10 cellular contexts compared by ENCODE assay signal in genomic region chr18:69947361-69948106, GRCh38. TPM values are rescaled to one million over a fixed set of nuclear protein-coding genes. Genes with fewer than 3 reads are reported as not detected.
DNase-seq lines count a peak whose midpoint lies in the region; ATAC-seq and TF ChIP-seq lines count a peak whose summit lies in the region.
"Had no signal": no experiment of that assay in that cellular context is flagged by ENCODE, and none has a peak within 500 bp of the region (broad histone marks: within the 10 kb centered on the region; RNA-seq: fewer than 3 reads in every experiment).

Gene CD226 (minus strand): TSS chr18:69947873. CDS start chr18:69947406, 467 bp downstream.

- ATAC-seq in GM18868 (IDR thresholded peaks at IDR 0.05; ENCODE audit: unreplicated experiment) (peak; percentile 30), HG02571 (IDR thresholded peaks at IDR 0.05; ENCODE audit: unreplicated experiment) (peak; percentile 47), SK-N-SH treated with all-trans-retinoic acid at 6 μM for 48 hours (peak; percentile 30; the same call in 1 of the 3 replicates)
- ATAC-seq in natural killer cell treated with Interleukin-12 subunit alpha and Interleukin-12 subunit beta and Interleukin-15 and Interleukin-18, amount 100 ng/mL, for 72 hours, result peak; percentile 74 to 77
- ATAC-seq: HCT116 had no signal

- no peak within 1 kb of the TSS for H3K27ac Mint-ChIP-seq in natural killer cell treated with Interleukin-12 subunit alpha and Interleukin-12 subunit beta and Interleukin-15 and Interleukin-18, amount 100 ng/mL, for 72 hours
- H3K27ac Mint-ChIP-seq: brain had no signal

- H3K4me3 Mint-ChIP-seq in natural killer cell treated with Interleukin-12 subunit alpha and Interleukin-12 subunit beta and Interleukin-15 and Interleukin-18, amount 100 ng/mL, for 72 hours, result no peak within 1 kb of the TSS
- H3K4me3 Mint-ChIP-seq: brain had no signal

- peaks cover 9% of the 10 kb centered on the region for H3K9me3 Mint-ChIP-seq in natural killer cell treated with Interleukin-12 subunit alpha and Interleukin-12 subunit beta and Interleukin-15 and Interleukin-18, amount 100 ng/mL, for 72 hours

- H3K4me1 Mint-ChIP-seq in natural killer cell treated with Interleukin-12 subunit alpha and Interleukin-12 subunit beta and Interleukin-15 and Interleukin-18, amount 100 ng/mL, for 72 hours (ENCODE audit: low read depth in 2 of 2), result peaks cover 44 to 53% of the 10 kb centered on the region in 2 donors
- H3K4me1 Mint-ChIP-seq: brain had no signal

- DNase-seq in natural killer cell treated with Interleukin-12 subunit alpha and Interleukin-12 subunit beta and Interleukin-15 and Interleukin-18, amount 100 ng/mL, for 72 hours (ENCODE audit: low spot score), result peak; percentile 68
- no peak for DNase-seq in NCI-H2029 treated with DMSO at 0.1 percent for 48 hours (lab: John Stamatoyannopoulos, UW)
- DNase-seq in NK-92 (lab: John Stamatoyannopoulos, UW; ENCODE audit: unreplicated experiment), result no peak
- DNase-seq in T-helper 9 cell, result no peak
- no peak for DNase-seq in COLO829 (ENCODE audit: low spot score)

- H3K27me3 Mint-ChIP-seq in natural killer cell treated with Interleukin-12 subunit alpha and Interleukin-12 subunit beta and Interleukin-15 and Interleukin-18, amount 100 ng/mL, for 72 hours, result no peaks in the 10 kb centered on the region
- H3K27me3 Mint-ChIP-seq: brain had no signal

- peaks cover 51% of the 10 kb centered on the region for H3K36me3 Mint-ChIP-seq in natural killer cell treated with Interleukin-12 subunit alpha and Interleukin-12 subunit beta and Interleukin-15 and Interleukin-18, amount 100 ng/mL, for 72 hours
- H3K36me3 Mint-ChIP-seq: brain had no signal

TF ChIP-seq in SK-N-SH treated with all-trans-retinoic acid at 6 μM for 48 hours, 23 proteins besides CTCF, POLR2A, EP300 and RAD21:
- no peak for TF ChIP-seq ZC3H10 (CRISPR knock-in tag; IDR thresholded peaks at IDR 0.05)
- no peak for TF ChIP-seq ISL1 (CRISPR knock-in tag; IDR thresholded peaks at IDR 0.05)
- no peak for TF ChIP-seq ZFP3 (CRISPR knock-in tag; IDR thresholded peaks at IDR 0.05)
- no peak for TF ChIP-seq ESRRG (CRISPR knock-in tag; IDR thresholded peaks at IDR 0.05)
- no peak for TF ChIP-seq TCF4 (CRISPR knock-in tag; IDR thresholded peaks at IDR 0.05; ENCODE audit: borderline replicate concordance)
- TF ChIP-seq PPARA (CRISPR knock-in tag; IDR thresholded peaks at IDR 0.05; ENCODE audit: borderline replicate concordance), result no peak
- no peak for TF ChIP-seq POU6F1 (CRISPR knock-in tag; IDR thresholded peaks at IDR 0.05; ENCODE audit: borderline replicate concordance, low read depth)
- TF ChIP-seq TOX (CRISPR knock-in tag; IDR thresholded peaks at IDR 0.05; ENCODE audit: borderline replicate concordance), result no peak
- no peak for TF ChIP-seq BACH2 (CRISPR knock-in tag; IDR thresholded peaks at IDR 0.05; ENCODE audit: borderline replicate concordance)
- no peak for TF ChIP-seq OSR1 (CRISPR knock-in tag; IDR thresholded peaks at IDR 0.05)
- TF ChIP-seq, protein P1, sequence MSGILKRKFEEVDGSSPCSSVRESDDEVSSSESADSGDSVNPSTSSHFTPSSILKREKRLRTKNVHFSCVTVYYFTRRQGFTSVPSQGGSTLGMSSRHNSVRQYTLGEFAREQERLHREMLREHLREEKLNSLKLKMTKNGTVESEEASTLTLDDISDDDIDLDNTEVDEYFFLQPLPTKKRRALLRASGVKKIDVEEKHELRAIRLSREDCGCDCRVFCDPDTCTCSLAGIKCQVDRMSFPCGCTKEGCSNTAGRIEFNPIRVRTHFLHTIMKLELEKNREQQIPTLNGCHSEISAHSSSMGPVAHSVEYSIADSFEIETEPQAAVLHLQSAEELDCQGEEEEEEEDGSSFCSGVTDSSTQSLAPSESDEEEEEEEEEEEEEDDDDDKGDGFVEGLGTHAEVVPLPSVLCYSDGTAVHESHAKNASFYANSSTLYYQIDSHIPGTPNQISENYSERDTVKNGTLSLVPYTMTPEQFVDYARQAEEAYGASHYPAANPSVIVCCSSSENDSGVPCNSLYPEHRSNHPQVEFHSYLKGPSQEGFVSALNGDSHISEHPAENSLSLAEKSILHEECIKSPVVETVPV (CRISPR knock-in tag; IDR thresholded peaks at IDR 0.05), result no peak
- TF ChIP-seq ZNF565 (CRISPR knock-in tag; conservative IDR thresholded peaks at IDR 0.05; ENCODE audit: low read depth), result no peak

RNA-seq across cellular contexts. Expression of gene CD226, which starts in this region (rescaled TPM):
- 100 to 1,000 TPM; 153 to 181 TPM for total RNA-seq in natural killer cell treated with Interleukin-12 subunit alpha and Interleukin-12 subunit beta and Interleukin-15 and Interleukin-18, amount 100 ng/mL, for 72 hours
